8 cellular contexts compared by ENCODE assay signal in genomic region chrX:65871671-65872311, GRCh38.
DNase-seq lines count a peak whose midpoint lies in the region; ATAC-seq and TF ChIP-seq lines count a peak whose summit lies in the region.

No MANE protein-coding gene starts in this region.

- H3K27me3 Mint-ChIP-seq in Calu3 (ENCODE audit: unreplicated experiment) = no peaks in the 10 kb centered on the region
- peaks cover 1% of the 10 kb centered on the region for H3K27me3 Mint-ChIP-seq in dendritic cell treated with granulocyte-macrophage colony-stimulating factor and Interleukin-4, amounts not matched to agents 40 ng/mL and 50 ng/mL, for 4 days

- H3K4me3 Mint-ChIP-seq in Calu3 (ENCODE audit: low read depth, unreplicated experiment) = no peak overlapping the region
- no peak overlapping the region for H3K4me3 Mint-ChIP-seq in dendritic cell treated with granulocyte-macrophage colony-stimulating factor and Interleukin-4, amounts not matched to agents 40 ng/mL and 50 ng/mL, for 4 days

- no peaks in the 10 kb centered on the region for H3K36me3 Mint-ChIP-seq in Calu3 (ENCODE audit: insufficient read depth, unreplicated experiment)
- no peaks in the 10 kb centered on the region for H3K36me3 Mint-ChIP-seq in dendritic cell treated with granulocyte-macrophage colony-stimulating factor and Interleukin-4, amounts not matched to agents 40 ng/mL and 50 ng/mL, for 4 days (ENCODE audit: low read depth)

- DNase-seq in Calu3 (peak; percentile 73), NOMO-1 (lab: John Stamatoyannopoulos, UW; ENCODE audit: unreplicated experiment in 2 of 2) (no peak), NCI-H146 treated with DMSO at 0.1 percent for 48 hours (lab: John Stamatoyannopoulos, UW; ENCODE audit: unreplicated experiment) (no peak)

- peak overlapping the region; percentile 57 for H3K27ac Mint-ChIP-seq in Calu3 (ENCODE audit: unreplicated experiment)
- H3K27ac Mint-ChIP-seq in dendritic cell treated with granulocyte-macrophage colony-stimulating factor and Interleukin-4, amounts not matched to agents 40 ng/mL and 50 ng/mL, for 4 days = peak overlapping the region; percentile 47

- no peak for TF ChIP-seq POLR2A in gastroesophageal sphincter (IDR thresholded peaks at IDR 0.05)

- H3K4me1 ChIP-seq in gastroesophageal sphincter = no peaks in the 10 kb centered on the region

- TF ChIP-seq EP300 in Ishikawa (IDR thresholded peaks at IDR 0.05; ENCODE audit: borderline replicate concordance) (no peak), gastroesophageal sphincter (IDR thresholded peaks at IDR 0.05) (no peak)

- no peaks in the 10 kb centered on the region for H3K27me3 ChIP-seq in gastroesophageal sphincter

- H3K4me3 ChIP-seq in gastroesophageal sphincter = no peak overlapping the region

- peak; percentile 79 for ATAC-seq in GM19397 (IDR thresholded peaks at IDR 0.05; ENCODE audit: unreplicated experiment)
- no peak for ATAC-seq in GM19035 (IDR thresholded peaks at IDR 0.05; ENCODE audit: unreplicated experiment)
- no peak for ATAC-seq in gastroesophageal sphincter

- no peaks in the 10 kb centered on the region for H3K9me3 Mint-ChIP-seq in Calu3 (ENCODE audit: low read depth, unreplicated experiment)
- H3K9me3 Mint-ChIP-seq in dendritic cell treated with granulocyte-macrophage colony-stimulating factor and Interleukin-4, amounts not matched to agents 40 ng/mL and 50 ng/mL, for 4 days = no peaks in the 10 kb centered on the region

- H3K27ac ChIP-seq in gastroesophageal sphincter = no peak overlapping the region

- TF ChIP-seq CTCF in Calu3 (IDR thresholded peaks at IDR 0.05; ENCODE audit: unreplicated experiment) (peak; percentile 42), gastroesophageal sphincter (IDR thresholded peaks at IDR 0.05) (no peak)

- 53 to 75% methylated on average over 1 to 2 of the region's 7 CpGs for WGBS in gastroesophageal sphincter (ENCODE audit: low coverage in 1 of 2), 2 donors

- intact Hi-C loops in Calu3 (cut with micrococcal nuclease; ENCODE audit: unreplicated experiment) = loop anchor here (1.0 to 5.0 kb wide), 2 partner anchors 115 to 124 kb away; no protein-coding TSS in a partner anchor
- intact Hi-C loops in dendritic cell treated with granulocyte-macrophage colony-stimulating factor and Interleukin-4, amounts not matched to agents 40 ng/mL and 50 ng/mL, for 4 days (cut with micrococcal nuclease) = loop anchor here (5.0 kb wide), 1 partner anchor 116 kb away; no protein-coding TSS in a partner anchor

- H3K36me3 ChIP-seq in gastroesophageal sphincter = no peaks in the 10 kb centered on the region

- H3K9me3 ChIP-seq in gastroesophageal sphincter = no peaks in the 10 kb centered on the region

- CTCF ChIA-PET in Calu3 (lab: Charles Lee) = interaction anchor here (1.0 to 2.6 kb wide), 2 partner anchors 115 to 128 kb away, joined by 3 to 20 read pairs; no protein-coding TSS in a partner anchor

- peak; percentile 32; the same call in 1 of the 2 replicates for TF ChIP-seq RAD21 in Ishikawa (IDR thresholded peaks at IDR 0.05; ENCODE audit: low read depth)

- H3K4me1 Mint-ChIP-seq in Calu3 (ENCODE audit: low read depth, unreplicated experiment) = peaks cover 17% of the 10 kb centered on the region
- peaks cover 5% of the 10 kb centered on the region for H3K4me1 Mint-ChIP-seq in dendritic cell treated with granulocyte-macrophage colony-stimulating factor and Interleukin-4, amounts not matched to agents 40 ng/mL and 50 ng/mL, for 4 days (ENCODE audit: low read depth)

- BruUV-seq in Calu3 (replicated peaks; lab: Mats Ljungman, UMichigan) = no TSS peak

TF ChIP-seq in Ishikawa, 13 proteins besides CTCF, POLR2A, EP300 and RAD21:
- TF ChIP-seq ZBTB7A (IDR thresholded peaks at IDR 0.05; ENCODE audit: low read depth) = no peak
- no peak for TF ChIP-seq CREB1 (IDR thresholded peaks at IDR 0.05; ENCODE audit: low read depth)
- no peak for TF ChIP-seq FOXM1 (IDR thresholded peaks at IDR 0.05; ENCODE audit: borderline replicate concordance, low read depth)
- no peak for TF ChIP-seq CEBPB (IDR thresholded peaks at IDR 0.05)
TF ChIP-seq in Ishikawa: peak in this region for 0.
